ENCODE assay signal across 1 cellular context in genomic region chr6:135481786-135482369, GRCh38.
TF ChIP-seq lines count a peak whose summit lies in the region.

No MANE protein-coding gene starts in this region.

TF ChIP-seq in HepG2, 621 proteins besides CTCF, POLR2A, EP300 and RAD21 (continued from another document):
- no peak for TF ChIP-seq PHB2 (IDR thresholded peaks at IDR 0.05; ENCODE audit: partially characterized antibody)
- TF ChIP-seq, protein P1, sequence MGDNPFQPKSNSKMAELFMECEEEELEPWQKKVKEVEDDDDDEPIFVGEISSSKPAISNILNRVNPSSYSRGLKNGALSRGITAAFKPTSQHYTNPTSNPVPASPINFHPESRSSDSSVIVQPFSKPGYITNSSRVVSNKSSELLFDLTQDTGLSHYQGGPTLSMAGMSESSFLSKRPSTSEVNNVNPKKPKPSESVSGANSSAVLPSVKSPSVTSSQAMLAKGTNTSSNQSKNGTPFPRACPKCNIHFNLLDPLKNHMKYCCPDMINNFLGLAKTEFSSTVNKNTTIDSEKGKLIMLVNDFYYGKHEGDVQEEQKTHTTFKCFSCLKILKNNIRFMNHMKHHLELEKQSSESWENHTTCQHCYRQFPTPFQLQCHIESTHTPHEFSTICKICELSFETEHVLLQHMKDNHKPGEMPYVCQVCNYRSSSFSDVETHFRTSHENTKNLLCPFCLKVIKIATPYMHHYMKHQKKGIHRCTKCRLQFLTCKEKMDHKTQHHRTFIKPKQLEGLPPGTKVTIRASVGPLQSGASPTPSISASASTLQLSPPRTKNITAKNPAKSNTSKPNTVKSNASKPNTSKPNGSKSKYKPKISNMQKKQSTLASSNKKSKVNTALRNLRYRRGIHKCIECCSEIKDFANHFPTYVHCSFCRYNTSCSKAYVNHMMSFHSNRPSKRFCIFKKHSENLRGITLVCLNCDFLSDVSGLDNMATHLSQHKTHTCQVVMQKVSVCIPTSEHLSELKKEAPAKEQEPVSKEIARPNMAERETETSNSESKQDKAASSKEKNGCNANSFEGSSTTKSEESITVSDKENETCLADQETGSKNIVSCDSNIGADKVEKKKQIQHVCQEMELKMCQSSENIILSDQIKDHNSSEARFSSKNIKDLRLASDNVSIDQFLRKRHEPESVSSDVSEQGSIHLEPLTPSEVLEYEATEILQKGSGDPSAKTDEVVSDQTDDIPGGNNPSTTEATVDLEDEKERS (CRISPR knock-in tag; IDR thresholded peaks at IDR 0.05): 0 out of 2 replicates have a peak, but pooled peaks have one; percentile 24
